ENCODE assay signal across 24 cellular contexts in genomic region chr17:18889658-18890057, GRCh38. TPM values are rescaled to one million over a fixed set of nuclear protein-coding genes. Genes with fewer than 3 reads are reported as not detected.
DNase-seq lines count a peak whose midpoint lies in the region; ATAC-seq, FAIRE-seq and TF ChIP-seq lines count a peak whose summit lies in the region.
"Had no signal": no experiment of that assay in that cellular context is flagged by ENCODE, and none has a peak within 500 bp of the region (broad histone marks: within the 10 kb centered on the region; RNA-seq: fewer than 3 reads in every experiment).

No MANE protein-coding gene starts in this region.

- CTCF ChIA-PET in HepG2 (lab: Yijun Ruan, JAX; ENCODE audit: low intra/inter-chr PET ratio, low total read pairs) = no interaction called here

- peaks cover 5% of the 10 kb centered on the region for H3K9me3 Mint-ChIP-seq in nephron
- H3K9me3 Mint-ChIP-seq: CD8-positive, alpha-beta memory T cell had no signal

- H3K4me3 ChIP-seq in right lobe of liver (no peak overlapping the region), HepG2 (replicated peaks in 1 of 3; ENCODE audit: insufficient read depth in 1 of 3, low read depth in 2 of 3, low read length in 3 of 3) (no peak overlapping the region), esophagus muscularis mucosa (no peak overlapping the region), HAP-1 (no peak overlapping the region)
- H3K4me3 ChIP-seq: BLaER1 treated with 17β-estradiol and CSF1 and Interleukin-3, amounts not matched to agents 10 nM and 100 nM had no signal

- H2AFZ ChIP-seq in HepG2 (ENCODE audit: low read length) = no peak overlapping the region

- H3K9ac ChIP-seq in HepG2 (ENCODE audit: insufficient read depth, low read depth, low read length) = no peak overlapping the region
- H3K9ac ChIP-seq: BLaER1 treated with 17β-estradiol and CSF1 and Interleukin-3, amounts not matched to agents 10 nM and 100 nM had no signal

- no peak for FAIRE-seq in HepG2 (lab: Jason Lieb, UNC)
- FAIRE-seq: GM18507 had no signal

- no peak for TF ChIP-seq POLR2A in right lobe of liver (IDR thresholded peaks at IDR 0.05)
- no peak for TF ChIP-seq POLR2A in HepG2 (IDR thresholded peaks at IDR 0.05; ENCODE audit: insufficient read depth in 1 of 2, low read depth in 2 of 2, low read length in 2 of 2)
- TF ChIP-seq POLR2A in esophagus muscularis mucosa (IDR thresholded peaks at IDR 0.05; ENCODE audit: low read depth) = no peak

- H3K36me3 Mint-ChIP-seq in nephron (ENCODE audit: low read depth) = peaks cover 81% of the 10 kb centered on the region

- H3K27ac Mint-ChIP-seq in nephron = peak overlapping the region in 2 of 3 experiments; percentile 28 to 57

- POLR2A ChIA-PET in HepG2 (lab: Yijun Ruan, JAX) = no interaction called here

- no peak for TF ChIP-seq CTCF in right lobe of liver (IDR thresholded peaks at IDR 0.05)
- TF ChIP-seq CTCF in HepG2 (CRISPR knock-in tag; IDR thresholded peaks at IDR 0.05) = no peak
- TF ChIP-seq CTCF in esophagus muscularis mucosa (IDR thresholded peaks at IDR 0.05) = no peak
- no peak for TF ChIP-seq CTCF in nephron (IDR thresholded peaks at IDR 0.05; ENCODE audit: unreplicated experiment in 3 of 3)

- TF ChIP-seq RAD21 in HepG2 (CRISPR knock-in tag; IDR thresholded peaks at IDR 0.05) = no peak

- in situ Hi-C loops in HepG2 (cut with HindIII; ENCODE audit: extremely low pct_ligation_motif_present, low pct_unique_long_range_greater_than_20kb) = no loop called here
- in situ Hi-C loops in HAP-1 (cut with MboI; ENCODE audit: low sequenced_read_pairs) = no loop called here

- H3K4me2 ChIP-seq in HepG2 (ENCODE audit: low read depth, low read length) = no peak overlapping the region
- H3K4me2 ChIP-seq: BLaER1 treated with 17β-estradiol and CSF1 and Interleukin-3, amounts not matched to agents 10 nM and 100 nM had no signal

- TF ChIP-seq EP300 in HepG2 (IDR thresholded peaks at IDR 0.05; ENCODE audit: low read depth in 2 of 2, low read length in 2 of 2) = no peak
- TF ChIP-seq EP300 in HepG2 (CRISPR knock-in tag; IDR thresholded peaks at IDR 0.05; ENCODE audit: borderline replicate concordance) = no peak
- TF ChIP-seq EP300 in esophagus muscularis mucosa (IDR thresholded peaks at IDR 0.05) = no peak

- H3K9me3 ChIP-seq in right lobe of liver (no peaks in the 10 kb centered on the region), HepG2 (ENCODE audit: low read length) (no peaks in the 10 kb centered on the region), esophagus muscularis mucosa (peaks cover 0 to 1% (median 0%) of the 10 kb centered on the region in 4 donors), HAP-1 (no peaks in the 10 kb centered on the region)

- no peak overlapping the region for H3K4me3 Mint-ChIP-seq in nephron
- H3K4me3 Mint-ChIP-seq: CD8-positive, alpha-beta memory T cell had no signal

- H3K4me1 ChIP-seq in right lobe of liver = peaks cover 0 to 12% (median 5%) of the 10 kb centered on the region in 4 donors
- peaks cover 5% of the 10 kb centered on the region; the same call in 1 of the 2 replicates for H3K4me1 ChIP-seq in HepG2 (ENCODE audit: insufficient read depth, low read length)
- H3K4me1 ChIP-seq in esophagus muscularis mucosa = peaks cover 3 to 33% (median 13%) of the 10 kb centered on the region in 4 donors
- no peaks in the 10 kb centered on the region for H3K4me1 ChIP-seq in HAP-1

- H3K36me3 ChIP-seq in right lobe of liver (peaks cover 0 to 30% (median 5%) of the 10 kb centered on the region in 4 donors), HepG2 (replicated peaks in 1 of 2; ENCODE audit: control insufficient read depth in 1 of 2, insufficient read depth in 2 of 2, low read length in 2 of 2) (peaks cover 11 to 28% of the 10 kb centered on the region in 2 experiments), esophagus muscularis mucosa (peaks cover 8 to 74% (median 47%) of the 10 kb centered on the region in 4 donors), HAP-1 (replicated peaks) (peaks cover 37% of the 10 kb centered on the region)

- no peaks in the 10 kb centered on the region for H4K20me1 ChIP-seq in HepG2 (ENCODE audit: insufficient read depth, low read length)

- peak overlapping the region in 1 of 3 donors; percentile 5 for H3K27ac ChIP-seq in right lobe of liver
- no peak overlapping the region for H3K27ac ChIP-seq in HepG2 (ENCODE audit: extremely low read length, insufficient read depth, low read length)
- peak overlapping the region; percentile 6 to 43 (median 25) for H3K27ac ChIP-seq in esophagus muscularis mucosa (replicated peaks in 1 of 4)
- H3K27ac ChIP-seq: 22Rv1; BLaER1 treated with 17β-estradiol and CSF1 and Interleukin-3, amounts not matched to agents 10 nM and 100 nM had no signal

- no peaks in the 10 kb centered on the region for H3K27me3 ChIP-seq in right lobe of liver
- H3K27me3 ChIP-seq in HepG2 (ENCODE audit: control insufficient read depth in 1 of 2, insufficient read depth in 2 of 2, low read length in 2 of 2) = no peaks in the 10 kb centered on the region
- no peaks in the 10 kb centered on the region for H3K27me3 ChIP-seq in esophagus muscularis mucosa
- no peaks in the 10 kb centered on the region for H3K27me3 ChIP-seq in HAP-1 (ENCODE audit: low read depth)
- H3K27me3 ChIP-seq: BLaER1 treated with 17β-estradiol and CSF1 and Interleukin-3, amounts not matched to agents 10 nM and 100 nM had no signal

- H3K27me3 Mint-ChIP-seq in nephron (ENCODE audit: low read depth) = no peaks in the 10 kb centered on the region
- H3K27me3 Mint-ChIP-seq: CD8-positive, alpha-beta memory T cell had no signal

- 15% methylated on average over 5 of the region's 5 CpGs for WGBS in right lobe of liver (ENCODE audit: insufficient coverage, low coverage, low lambda C conversion rate, missing lambda C conversion rate)
- WGBS in HepG2 (ENCODE audit: low lambda C conversion rate) = 94% methylated on average over 5 of the region's 5 CpGs
- 36% methylated on average over 5 of the region's 5 CpGs for WGBS in esophagus muscularis mucosa

- intact Hi-C loops in right lobe of liver (cut with DNase I) = no loop called here
- intact Hi-C loops in HepG2 (cut with micrococcal nuclease; ENCODE audit: unreplicated experiment) = no loop called here
- intact Hi-C loops in esophagus muscularis mucosa (cut with DNase I) = no loop called here

- no peaks in the 10 kb centered on the region for H3K79me2 ChIP-seq in HepG2 (ENCODE audit: insufficient read depth, low read length)

- no TSS peak for BruUV-seq in HepG2 (replicated peaks; lab: Mats Ljungman, UMichigan)

- DNase-seq in right lobe of liver = no peak
- no peak for DNase-seq in HepG2 (ENCODE audit: low spot score)
- DNase-seq in esophagus muscularis mucosa (ENCODE audit: extremely low spot score) = no peak
- DNase-seq in stimulated activated CD4-positive, alpha-beta T cell treated with anti-CD3 and anti-CD28 coated beads, Interleukin-1b, Interleukin-23, amount 100 ng/mL, for 48 hours = no peak
- DNase-seq in HAP-1 (ENCODE audit: low spot score in 2 of 2) = no peak
- DNase-seq in HuH-7 (ENCODE audit: low spot score) = no peak
- DNase-seq: CD8-positive, alpha-beta memory T cell; GDM1; GOT3; Kasumi-1; NCI-H1694; NCI-H2081; NCI-H2171; NCI-H345; NCI-H524; NCI-H774; SIG-M5 had no signal

- peaks cover 9% of the 10 kb centered on the region for H3K4me1 Mint-ChIP-seq in nephron

- ATAC-seq in right lobe of liver (peak in 3 of 4 donors; percentile 57 to 75 (median 72)), HepG2 (no peak), HG03439 (IDR thresholded peaks at IDR 0.05; ENCODE audit: unreplicated experiment) (no peak)
- ATAC-seq: HCT116, Panc1 had no signal

TF ChIP-seq in HepG2, 621 proteins besides CTCF, POLR2A, EP300 and RAD21 (continues in another document):
- no peak for TF ChIP-seq FOXP4 (CRISPR knock-in tag; IDR thresholded peaks at IDR 0.05)

RNA-seq across cellular contexts. Expression of gene PRPSAP2, which starts 31.7 kb away (rescaled TPM):
- 10 to 100 TPM; 15.8 to 19.7 (median 16.6) TPM for total RNA-seq in right lobe of liver
- 58.9 and 68.2 TPM in 2 replicates for total RNA-seq in HepG2 (2016; rRNA removed; fragmentation: Illumina TruSeq; extraction: Trizol)
- 48.9 and 56.1 TPM in 2 replicates for total RNA-seq in HepG2 (2016; cell fraction: cytosol; rRNA removed; fragmentation: Illumina TruSeq; extraction: Trizol; ENCODE audit: low read depth)
- 56.6 and 61.3 TPM in 2 replicates for total RNA-seq in HepG2 (2016; cell fraction: insoluble cytoplasmic fraction; rRNA removed; fragmentation: Illumina TruSeq; extraction: Trizol)
- 42.1 and 42.4 TPM in 2 replicates for total RNA-seq in HepG2 (2016; cell fraction: membrane; rRNA removed; fragmentation: Illumina TruSeq; extraction: Trizol)
- 41.0 and 44.0 TPM in 2 replicates for total RNA-seq in HepG2 (2016; cell fraction: nucleus; rRNA removed; fragmentation: Illumina TruSeq; extraction: Trizol)
- 28.7 and 34.0 TPM in 2 replicates for polyA plus RNA-seq in HepG2 (2011; rRNA removed)
- polyA plus RNA-seq in HepG2 (2011; cell fraction: cytosol; rRNA removed) = 22.7 and 27.0 TPM in 2 replicates
- polyA plus RNA-seq in HepG2 (2011; cell fraction: nucleus; rRNA removed) = 15.4 and 18.1 TPM in 2 replicates
- 24.0 and 32.6 TPM in 2 replicates for polyA plus RNA-seq in HepG2 (2012)
- 8.2 and 10.7 TPM in 2 replicates for polyA plus RNA-seq in HepG2 (2016; cell fraction: cytosol; fragmentation: Illumina TruSeq; extraction: Trizol; ENCODE audit: low read depth)
- polyA plus RNA-seq in HepG2 (2016; cell fraction: insoluble cytoplasmic fraction; fragmentation: Illumina TruSeq; extraction: Trizol; ENCODE audit: low read depth) = 50.2 and 51.7 TPM in 2 replicates
- 14.4 and 16.2 TPM in 2 replicates for polyA plus RNA-seq in HepG2 (2016; cell fraction: membrane; fragmentation: Illumina TruSeq; extraction: Trizol; ENCODE audit: low read depth)
- 50.9 and 58.2 TPM in 2 replicates for polyA plus RNA-seq in HepG2 (2016; cell fraction: nucleus; fragmentation: Illumina TruSeq; extraction: Trizol; ENCODE audit: insufficient read depth, low read depth)
- 24.3 and 32.4 TPM in 2 replicates for polyA minus RNA-seq in HepG2 (2011; rRNA and poly(A)+ RNA removed; ENCODE audit: low replicate concordance)
- 22.4 and 24.4 TPM in 2 replicates for polyA minus RNA-seq in HepG2 (2011; cell fraction: cytosol; rRNA and poly(A)+ RNA removed)
- polyA minus RNA-seq in HepG2 (2011; cell fraction: nucleus; rRNA and poly(A)+ RNA removed) = 50.0 and 63.9 TPM in 2 replicates
- 10 to 100 TPM; 19.2 to 29.1 (median 22.3) TPM for total RNA-seq in esophagus muscularis mucosa

Comparison
In these comparisons a context has a peak if more than half of its experiments do, and no peak if none do; other contexts are left out.
1. ATAC-seq: peak in right lobe of liver (3 of 4); none in HepG2 (single experiment) and HG03439 (single experiment).